Comparison of ENCODE assay signal across 22 cellular contexts in genomic region chr6:45616209-45616608, GRCh38.
"Had no signal": no experiment of that assay in that cellular context is flagged by ENCODE, and none has a peak within 500 bp of the region (broad histone marks: within the 10 kb centered on the region; RNA-seq: fewer than 3 reads in every experiment).

No MANE protein-coding gene starts in this region.

- ATAC-seq: HepG2, Panc1, PC-3 had no signal

- DNase-seq: IMR-90; Karpas-422; KG1; MG63; NCI-H1092; NCI-H1105 treated with DMSO at 0.1 percent for 48 hours; NCI-H1417 treated with DMSO at 0.1 percent for 48 hours; NCI-H146; NCI-H1694 treated with DMSO at 0.1 percent for 48 hours; NCI-H1930; NCI-H2081; NCI-H2107; NCI-H2227 treated with DMSO at 0.1 percent for 48 hours; NCI-H524; NCI-H526 treated with DMSO at 0.1 percent for 48 hours; NCI-H774; NK-92 treated with Interleukin-12 subunit alpha and Interleukin-12 subunit beta, amount 100 ng/mL, for 24 hours; PC-3; SHP77; SK-N-SH had no signal
